ENCODE assay signal across 6 cellular contexts in genomic region chr16:70226024-70226423, GRCh38. TPM values are rescaled to one million over a fixed set of nuclear protein-coding genes. Genes with fewer than 3 reads are reported as not detected.
"Had no signal": no experiment of that assay in that cellular context is flagged by ENCODE, and none has a peak within 500 bp of the region (broad histone marks: within the 10 kb centered on the region; RNA-seq: fewer than 3 reads in every experiment).

No MANE protein-coding gene starts in this region.

RNA-seq across cellular contexts. Expression of gene CLEC18C, which starts 52.4 kb away (rescaled TPM):
- total RNA-seq: osteocyte, pulmonary artery endothelial cell, right atrium auricular region, suprapubic skin, upper lobe of right lung, urinary bladder had no signal
